23 cellular contexts compared by ENCODE assay signal in genomic region chr10:91564026-91564425, GRCh38.
"Had no signal": no experiment of that assay in that cellular context is flagged by ENCODE, and none has a peak within 500 bp of the region (broad histone marks: within the 10 kb centered on the region; RNA-seq: fewer than 3 reads in every experiment).

No MANE protein-coding gene starts in this region.

- H3K4me3 ChIP-seq: adrenal gland, breast epithelium, K562, SJCRH30 had no signal

- H3K27me3 ChIP-seq: adrenal gland, breast epithelium, SJCRH30 had no signal

- H3K4me1 ChIP-seq: adrenal gland, breast epithelium, SJCRH30 had no signal

- H3K9me3 ChIP-seq: adrenal gland, breast epithelium, SJCRH30, SK-N-SH had no signal

- H3K27ac ChIP-seq: adrenal gland, breast epithelium, SJCRH30 had no signal

- H3K36me3 ChIP-seq: adrenal gland, breast epithelium, SJCRH30 had no signal

- ATAC-seq: activated CD4-positive, CD25-positive, alpha-beta regulatory T cell treated with anti-CD3 and anti-CD28 coated beads, Interleukin-2, amount 50 U/mL, for 24 hours; activated CD8-positive, alpha-beta T cell treated with anti-CD3 and anti-CD28 coated beads, Interleukin-2, amount 10 ng/mL, durations not matched to agents 7 days and 5 days; PC-3 had no signal

- DNase-seq: activated CD4-positive, alpha-beta T cell treated with anti-CD3 and anti-CD28 coated beads for 4 hours; activated CD4-positive, alpha-beta T cell treated with anti-CD3 and anti-CD28 coated beads, Interleukin-2, amount 50 U/mL, for 4 hours; activated CD8-positive, alpha-beta memory T cell treated with anti-CD3 and anti-CD28 coated beads, Interleukin-2, amount 50 U/mL, for 48 hours; activated CD8-positive, alpha-beta T cell treated with anti-CD3 and anti-CD28 coated beads, Interleukin-2, amount 10 ng/mL, durations not matched to agents 7 days and 5 days; activated naive CD4-positive, alpha-beta T cell treated with anti-CD3 and anti-CD28 coated beads, Interleukin-2, amount 50 U/mL, for 16 hours; activated naive CD8-positive, alpha-beta T cell treated with anti-CD3 and anti-CD28 coated beads, Interleukin-2, amount 10 ng/mL, durations not matched to agents 7 days and 5 days; activated T-cell treated with anti-CD3 and anti-CD28 coated beads, Interleukin-2, amount 50 U/mL, for 1 hour; adrenal gland; anterior cingulate cortex; Kasumi-1; NCI-H1105 treated with DMSO at 0.1 percent for 48 hours; NCI-H1436 treated with DMSO at 0.1 percent for 48 hours; NCI-H187; NCI-H2081 treated with DMSO at 0.1 percent for 48 hours; NCI-H446; NCI-H524; PC-3; SJCRH30; SK-N-SH; SW 1271 had no signal
